Comparison of ENCODE assay signal across 25 cellular contexts in genomic region chr9:95346021-95346420, GRCh38.
"Had no signal": no experiment of that assay in that cellular context is flagged by ENCODE, and none has a peak within 500 bp of the region (broad histone marks: within the 10 kb centered on the region; RNA-seq: fewer than 3 reads in every experiment).

No MANE protein-coding gene starts in this region.

- H3K4me1 ChIP-seq: foreskin keratinocyte, gastrocnemius medialis had no signal

- DNase-seq: colonic mucosa; cortex of kidney; dermis blood vessel endothelial cell; dorsolateral prefrontal cortex; effector CD4-positive, alpha-beta T cell; effector CD8-positive, alpha-beta T cell; effector memory CD4-positive, alpha-beta T cell; effector memory CD8-positive, alpha-beta T cell; endodermal cell; erythroblast; esophagus squamous epithelium; foreskin fibroblast; foreskin keratinocyte; foreskin melanocyte; gastrocnemius medialis; glutamatergic neuron; head of caudate nucleus; heart left ventricle; heart right ventricle had no signal

- H3K4me1 Mint-ChIP-seq: endodermal cell had no signal

- ATAC-seq: effector memory CD8-positive, alpha-beta T cell; esophagus mucosa; foreskin keratinocyte; gastrocnemius medialis; gastroesophageal sphincter; heart left ventricle; heart right ventricle had no signal

- H3K9me3 ChIP-seq: colonic mucosa, esophagus muscularis mucosa, esophagus squamous epithelium, gastrocnemius medialis, gastroesophageal sphincter, heart left ventricle, heart right ventricle had no signal

- H3K36me3 ChIP-seq: colonic mucosa, esophagus muscularis mucosa, esophagus squamous epithelium, gastrocnemius medialis, gastroesophageal sphincter, heart left ventricle, heart right ventricle had no signal

- H3K9me3 Mint-ChIP-seq: dendritic cell treated with granulocyte-macrophage colony-stimulating factor and Interleukin-4, amounts not matched to agents 40 ng/mL and 50 ng/mL, for 4 days; effector memory CD8-positive, alpha-beta T cell; endodermal cell had no signal

- H3K27ac ChIP-seq: colonic mucosa, coronary artery, dorsolateral prefrontal cortex, epithelial cell of prostate, esophagus muscularis mucosa, esophagus squamous epithelium, foreskin keratinocyte, gastrocnemius medialis, gastroesophageal sphincter, heart left ventricle, heart right ventricle had no signal

- H3K4me3 ChIP-seq: colonic mucosa, coronary artery, dorsolateral prefrontal cortex, esophagus muscularis mucosa, esophagus squamous epithelium, gastrocnemius medialis, gastroesophageal sphincter, heart left ventricle, heart right ventricle had no signal

- H3K4me3 Mint-ChIP-seq: dendritic cell treated with granulocyte-macrophage colony-stimulating factor and Interleukin-4, amounts not matched to agents 40 ng/mL and 50 ng/mL, for 4 days; effector memory CD8-positive, alpha-beta T cell; endodermal cell had no signal

- H3K27ac Mint-ChIP-seq: dendritic cell treated with granulocyte-macrophage colony-stimulating factor and Interleukin-4, amounts not matched to agents 40 ng/mL and 50 ng/mL, for 4 days; effector memory CD8-positive, alpha-beta T cell; endodermal cell had no signal
